Comparison of ENCODE assay signal across 19 cellular contexts in genomic region chr5:17396247-17396646, GRCh38.
DNase-seq lines count a peak whose midpoint lies in the region; ATAC-seq and TF ChIP-seq lines count a peak whose summit lies in the region.
"Had no signal": no experiment of that assay in that cellular context is flagged by ENCODE, and none has a peak within 500 bp of the region (broad histone marks: within the 10 kb centered on the region; RNA-seq: fewer than 3 reads in every experiment).

No MANE protein-coding gene starts in this region.

- no peaks in the 10 kb centered on the region for H3K27me3 ChIP-seq in sigmoid colon
- H3K27me3 ChIP-seq: right lobe of liver had no signal

- no peak overlapping the region for H3K27ac ChIP-seq in sigmoid colon
- H3K27ac ChIP-seq: right lobe of liver had no signal

- peak; percentile 61 for ATAC-seq in GM18873 (IDR thresholded peaks at IDR 0.05; ENCODE audit: low FRiP score, unreplicated experiment)
- peak; percentile 60 for ATAC-seq in GM21723 (IDR thresholded peaks at IDR 0.05; ENCODE audit: unreplicated experiment)
- ATAC-seq in HG03469 (IDR thresholded peaks at IDR 0.05; ENCODE audit: unreplicated experiment) = peak; percentile 68
- no peak for ATAC-seq in GM21737 (IDR thresholded peaks at IDR 0.05; ENCODE audit: unreplicated experiment)
- no peak for ATAC-seq in GM19452 (IDR thresholded peaks at IDR 0.05; ENCODE audit: unreplicated experiment)
- ATAC-seq in HG03159 (IDR thresholded peaks at IDR 0.05; ENCODE audit: unreplicated experiment) = no peak
- ATAC-seq: effector memory CD8-positive, alpha-beta T cell; right lobe of liver; WTC11 had no signal

- WGBS in sigmoid colon, 2 donors = 62 to 82% methylated on average over 4 of the region's 4 CpGs

- DNase-seq in fibroblast of the aortic adventitia (ENCODE audit: low read depth) = peak; percentile 77
- DNase-seq in sigmoid colon = no peak
- DNase-seq: activated effector memory CD4-positive, alpha-beta T cell treated with Interleukin-2 at 50 U/mL for 16 hours; aorta; effector memory CD8-positive, alpha-beta T cell; foreskin melanocyte; NCI-H146; NCI-H226; nucleus accumbens; right lobe of liver; Right ventricle myocardium superior; stimulated activated CD4-positive, alpha-beta T cell treated with anti-CD3 and anti-CD28 coated beads, Interleukin-4, amount 100 ng/mL, for 1 hour had no signal

- no peak for TF ChIP-seq POLR2A in sigmoid colon (IDR thresholded peaks at IDR 0.05)

- H3K36me3 ChIP-seq in sigmoid colon = no peaks in the 10 kb centered on the region
- H3K36me3 ChIP-seq: right lobe of liver had no signal

- H3K4me3 ChIP-seq in fibroblast of the aortic adventitia (ENCODE audit: low read depth, low read length) (no peak overlapping the region), sigmoid colon (no peak overlapping the region)
- H3K4me3 ChIP-seq: right lobe of liver had no signal

- H3K9me3 ChIP-seq in sigmoid colon = no peaks in the 10 kb centered on the region
- H3K9me3 ChIP-seq: right lobe of liver had no signal

- intact Hi-C loops in sigmoid colon (cut with DNase I) = no loop called here

- TF ChIP-seq EP300 in sigmoid colon (IDR thresholded peaks at IDR 0.05) = no peak

- no peaks in the 10 kb centered on the region for H3K4me1 ChIP-seq in sigmoid colon
- H3K4me1 ChIP-seq: right lobe of liver had no signal

- TF ChIP-seq CTCF in fibroblast of the aortic adventitia (IDR thresholded peaks at IDR 0.05; ENCODE audit: insufficient read depth, low read length) = no peak
- TF ChIP-seq CTCF in sigmoid colon (IDR thresholded peaks at IDR 0.05) = no peak

Comparison
In these comparisons a context has a peak if more than half of its experiments do, and no peak if none do; other contexts are left out.
1. ATAC-seq: peak in GM18873 (single experiment), GM21723 (single experiment) and HG03469 (single experiment); none in GM21737 (single experiment), GM19452 (single experiment) and HG03159 (single experiment).